Comparison of ENCODE assay signal across 8 cellular contexts in genomic region chr6:111711476-111711875, GRCh38.
A peak's percentile ranks its signal among the peaks of the same experiment; 100 is the strongest.
DNase-seq lines count a peak whose midpoint lies in the region; ATAC-seq and TF ChIP-seq lines count a peak whose summit lies in the region.

No MANE protein-coding gene starts in this region.

- peak overlapping the region; percentile 73 for H3K27ac Mint-ChIP-seq in activated CD8-positive, alpha-beta memory T cell treated with anti-CD3 and anti-CD28 coated beads, Interleukin-2, amount 10 ng/mL, durations not matched to agents 7 days and 5 days

- in situ Hi-C loops in transverse colon (cut with MboI; ENCODE audit: low pct_ligation_motif_present in 1 of 4, low pct_unique_long_range_greater_than_20kb in 1 of 4, low sequenced_read_pairs in 3 of 4), result loop anchor here in 1 of 4 donors (5.0 kb wide), 1 partner anchor 286 kb away; no protein-coding TSS in a partner anchor

- peaks cover 62% of the 10 kb centered on the region for H3K4me1 Mint-ChIP-seq in activated CD8-positive, alpha-beta memory T cell treated with anti-CD3 and anti-CD28 coated beads, Interleukin-2, amount 10 ng/mL, durations not matched to agents 7 days and 5 days

- H3K36me3 ChIP-seq in transverse colon, result no peaks in the 10 kb centered on the region

- no peak for TF ChIP-seq EP300 in transverse colon (IDR thresholded peaks at IDR 0.05; ENCODE audit: low read depth)

- intact Hi-C loops in left colon (cut with DNase I, micrococcal nuclease), result loop anchor here in 1 of 2 donors (5.0 to 10.0 kb wide), 2 partner anchors 286 to 313 kb away; no protein-coding TSS in a partner anchor
- intact Hi-C loops in transverse colon (cut with DNase I; ENCODE audit: low total_unique reads), result loop anchor here (5.0 kb wide), 1 partner anchor 161 kb away; the partner anchor contains the start of gene FYN

- WGBS in transverse colon (ENCODE audit: low coverage in 1 of 2), 2 donors, result 32 to 50% methylated on average over 4 to 7 of the region's 7 CpGs

- peaks cover 17 to 47% (median 37%) of the 10 kb centered on the region in 4 donors for H3K4me1 ChIP-seq in transverse colon

- CTCF ChIA-PET in activated CD8-positive, alpha-beta memory T cell treated with anti-CD3 and anti-CD28 coated beads, Interleukin-2, amount 10 ng/mL, durations not matched to agents 7 days and 5 days (lab: Charles Lee), result interaction anchor here (1.5 to 3.2 kb wide), 8 partner anchors 10 to 333 kb away, joined by 3 to 39 read pairs (median 12); no protein-coding TSS in a partner anchor

- no peaks in the 10 kb centered on the region for H3K27me3 Mint-ChIP-seq in activated CD8-positive, alpha-beta memory T cell treated with anti-CD3 and anti-CD28 coated beads, Interleukin-2, amount 10 ng/mL, durations not matched to agents 7 days and 5 days

- peak; percentile 60 for DNase-seq in activated CD8-positive, alpha-beta memory T cell treated with anti-CD3 and anti-CD28 coated beads for 24 hours
- DNase-seq in activated CD8-positive, alpha-beta memory T cell treated with anti-CD3 and anti-CD28 coated beads, Interleukin-2, amount 50 U/mL, for 4 hours, result no peak
- DNase-seq in activated CD8-positive, alpha-beta memory T cell treated with anti-CD3 and anti-CD28 coated beads, Interleukin-2, amount 10 ng/mL, durations not matched to agents 7 days and 5 days, result no peak
- peak; percentile 59 to 66 for DNase-seq in left colon
- DNase-seq in transverse colon, result peak; percentile 54
- no peak for DNase-seq in GM20000 (ENCODE audit: low spot score)

- no peaks in the 10 kb centered on the region for H3K9me3 Mint-ChIP-seq in activated CD8-positive, alpha-beta memory T cell treated with anti-CD3 and anti-CD28 coated beads, Interleukin-2, amount 10 ng/mL, durations not matched to agents 7 days and 5 days (ENCODE audit: low read depth)

- H3K36me3 Mint-ChIP-seq in activated CD8-positive, alpha-beta memory T cell treated with anti-CD3 and anti-CD28 coated beads, Interleukin-2, amount 10 ng/mL, durations not matched to agents 7 days and 5 days, result peaks cover 53% of the 10 kb centered on the region

- no peak overlapping the region for H3K4me3 Mint-ChIP-seq in activated CD8-positive, alpha-beta memory T cell treated with anti-CD3 and anti-CD28 coated beads, Interleukin-2, amount 10 ng/mL, durations not matched to agents 7 days and 5 days

- ATAC-seq in activated CD8-positive, alpha-beta memory T cell treated with anti-CD3 and anti-CD28 coated beads, Interleukin-2, amount 10 ng/mL, durations not matched to agents 7 days and 5 days, result no peak
- ATAC-seq in left colon (peak; percentile 79), GM21576 (IDR thresholded peaks at IDR 0.05; ENCODE audit: unreplicated experiment) (no peak), HG03175 (IDR thresholded peaks at IDR 0.05; ENCODE audit: unreplicated experiment) (no peak)

- TF ChIP-seq POLR2A in transverse colon (IDR thresholded peaks at IDR 0.05), result no peak

- H3K27me3 ChIP-seq in transverse colon, result no peaks in the 10 kb centered on the region

- H3K9me3 ChIP-seq in transverse colon, result no peaks in the 10 kb centered on the region

- TF ChIP-seq CTCF in transverse colon (IDR thresholded peaks at IDR 0.05), result peak in 2 of 5 experiments; percentile 7 to 9
- TF ChIP-seq CTCF in GM20000 (IDR thresholded peaks at IDR 0.05; ENCODE audit: extremely low read depth, missing control alignments), result no peak

- no peak overlapping the region for H3K4me3 ChIP-seq in transverse colon

- H3K27ac ChIP-seq in transverse colon, result peak overlapping the region; percentile 17 to 58 (median 33)

Comparison
In these comparisons a context has a peak if more than half of its experiments do, and no peak if none do; other contexts are left out.
1. DNase-seq: peak in activated CD8-positive, alpha-beta memory T cell treated with anti-CD3 and anti-CD28 coated beads for 24 hours (single experiment), left colon (2 of 2) and transverse colon (single experiment); none in activated CD8-positive, alpha-beta memory T cell treated with anti-CD3 and anti-CD28 coated beads, Interleukin-2, amount 50 U/mL, for 4 hours (single experiment), activated CD8-positive, alpha-beta memory T cell treated with anti-CD3 and anti-CD28 coated beads, Interleukin-2, amount 10 ng/mL, durations not matched to agents 7 days and 5 days (single experiment) and GM20000 (single experiment).